Comparison of ENCODE assay signal across 2 cellular contexts in the genomic region with DNA sequence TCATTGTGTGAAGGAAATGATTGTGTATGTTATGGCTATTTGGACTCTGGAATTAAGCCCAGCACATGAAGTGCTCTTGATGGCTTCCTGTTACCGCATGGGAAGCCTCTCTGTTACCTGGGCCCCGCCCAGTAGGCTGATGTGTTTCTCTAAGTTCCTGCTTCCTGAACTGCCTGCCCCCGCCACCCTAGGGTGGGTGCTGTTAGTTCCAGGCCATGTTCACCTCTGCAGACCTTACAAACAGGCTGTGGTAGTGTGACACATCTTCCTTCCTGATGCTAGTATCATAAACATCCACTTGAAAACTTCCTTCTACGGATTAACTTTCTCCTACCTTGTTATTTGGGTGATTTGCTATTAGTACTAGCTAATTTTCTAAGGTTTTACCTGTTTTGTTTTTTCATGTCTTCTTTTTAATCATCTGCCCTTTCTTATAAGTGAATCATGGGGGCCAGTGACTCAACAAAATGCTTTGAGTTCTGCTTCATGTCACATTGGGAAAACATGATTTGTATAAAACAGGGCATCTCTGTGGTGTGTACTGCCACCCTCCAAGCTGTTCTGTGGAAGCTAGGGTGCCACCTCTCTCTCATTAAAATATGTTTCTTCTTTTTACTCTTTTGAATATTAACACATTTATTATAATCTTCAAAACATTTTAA.
TF ChIP-seq lines count a peak whose summit lies in the region.

No MANE protein-coding gene starts in this region.

TF ChIP-seq in SK-N-SH, 30 proteins besides CTCF, POLR2A, EP300 and RAD21:
- peak; percentile 37; the same call in 1 of the 2 replicates for TF ChIP-seq TCF12 (IDR thresholded peaks at IDR 0.05)
- no peak for TF ChIP-seq MXI1 (IDR thresholded peaks at IDR 0.05; ENCODE audit: low read depth, low read length)
TF ChIP-seq in SK-N-SH: peak in this region for 1.

TF ChIP-seq in HepG2, 621 proteins besides CTCF, POLR2A, EP300 and RAD21:
- TF ChIP-seq DR1 (CRISPR knock-in tag; IDR thresholded peaks at IDR 0.05) (no peak), ZSCAN31 (CRISPR knock-in tag; IDR thresholded peaks at IDR 0.05; ENCODE audit: low read depth) (no peak), ELF1 (CRISPR knock-in tag; IDR thresholded peaks at IDR 0.05) (0 out of 2 replicates have a peak, but pooled peaks have one; percentile 10), KAT8 (CRISPR knock-in tag; IDR thresholded peaks at IDR 0.05) (peak; percentile 26; the same call in 1 of the 2 replicates), ASH2L (IDR thresholded peaks at IDR 0.05; ENCODE audit: insufficient read length, low read depth, low read length) (no peak), ELF3 (CRISPR knock-in tag; IDR thresholded peaks at IDR 0.05) (peak; percentile 66), SAP130 (CRISPR knock-in tag; IDR thresholded peaks at IDR 0.05; ENCODE audit: low read depth) (peak; percentile 39), ZBTB38 (CRISPR knock-in tag; IDR thresholded peaks at IDR 0.05) (0 out of 2 replicates have a peak, but pooled peaks have one; percentile 24), ZNF614 (CRISPR knock-in tag; IDR thresholded peaks at IDR 0.05; ENCODE audit: borderline replicate concordance) (0 out of 2 replicates have a peak, but pooled peaks have one; percentile 34), ETV5 (CRISPR knock-in tag; IDR thresholded peaks at IDR 0.05; ENCODE audit: borderline replicate concordance) (peak; percentile 47; the same call in 1 of the 2 replicates), MTF2 (CRISPR knock-in tag; IDR thresholded peaks at IDR 0.05; ENCODE audit: borderline replicate concordance) (no peak), SNRNP70 (IDR thresholded peaks at IDR 0.05; ENCODE audit: low read depth, low read length) (no peak), ZKSCAN8 (CRISPR knock-in tag; IDR thresholded peaks at IDR 0.05; ENCODE audit: borderline replicate concordance) (no peak), PHF21A (CRISPR knock-in tag; IDR thresholded peaks at IDR 0.05) (0 out of 2 replicates have a peak, but pooled peaks have one; percentile 19)
- TF ChIP-seq, protein P1, sequence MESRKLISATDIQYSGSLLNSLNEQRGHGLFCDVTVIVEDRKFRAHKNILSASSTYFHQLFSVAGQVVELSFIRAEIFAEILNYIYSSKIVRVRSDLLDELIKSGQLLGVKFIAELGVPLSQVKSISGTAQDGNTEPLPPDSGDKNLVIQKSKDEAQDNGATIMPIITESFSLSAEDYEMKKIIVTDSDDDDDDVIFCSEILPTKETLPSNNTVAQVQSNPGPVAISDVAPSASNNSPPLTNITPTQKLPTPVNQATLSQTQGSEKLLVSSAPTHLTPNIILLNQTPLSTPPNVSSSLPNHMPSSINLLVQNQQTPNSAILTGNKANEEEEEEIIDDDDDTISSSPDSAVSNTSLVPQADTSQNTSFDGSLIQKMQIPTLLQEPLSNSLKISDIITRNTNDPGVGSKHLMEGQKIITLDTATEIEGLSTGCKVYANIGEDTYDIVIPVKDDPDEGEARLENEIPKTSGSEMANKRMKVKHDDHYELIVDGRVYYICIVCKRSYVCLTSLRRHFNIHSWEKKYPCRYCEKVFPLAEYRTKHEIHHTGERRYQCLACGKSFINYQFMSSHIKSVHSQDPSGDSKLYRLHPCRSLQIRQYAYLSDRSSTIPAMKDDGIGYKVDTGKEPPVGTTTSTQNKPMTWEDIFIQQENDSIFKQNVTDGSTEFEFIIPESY (CRISPR knock-in tag; IDR thresholded peaks at IDR 0.05), result peak; percentile 72
- TF ChIP-seq, protein P2, sequence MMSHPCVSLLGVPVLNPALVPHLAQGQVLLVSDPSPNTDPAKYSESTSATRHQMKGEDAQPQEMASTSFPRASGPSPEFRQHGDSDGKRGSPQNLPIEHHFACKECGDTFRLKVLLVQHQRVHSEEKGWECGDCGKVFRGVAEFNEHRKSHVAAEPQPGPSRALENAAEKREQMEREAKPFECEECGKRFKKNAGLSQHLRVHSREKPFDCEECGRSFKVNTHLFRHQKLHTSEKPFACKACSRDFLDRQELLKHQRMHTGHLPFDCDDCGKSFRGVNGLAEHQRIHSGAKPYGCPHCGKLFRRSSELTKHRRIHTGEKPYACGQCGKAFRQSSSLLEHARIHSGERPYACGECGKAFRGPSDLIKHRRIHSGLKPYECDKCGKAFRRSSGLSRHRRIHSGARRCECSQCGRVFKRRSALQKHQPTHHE (CRISPR knock-in tag; IDR thresholded peaks at IDR 0.05; ENCODE audit: borderline replicate concordance), result no peak
TF ChIP-seq in HepG2: peak in this region for 9.
